ENCODE assay signal across 1 cellular context in genomic region chr10:120850911-120851865, GRCh38.
TF ChIP-seq lines count a peak whose summit lies in the region.

A gene with protein sequence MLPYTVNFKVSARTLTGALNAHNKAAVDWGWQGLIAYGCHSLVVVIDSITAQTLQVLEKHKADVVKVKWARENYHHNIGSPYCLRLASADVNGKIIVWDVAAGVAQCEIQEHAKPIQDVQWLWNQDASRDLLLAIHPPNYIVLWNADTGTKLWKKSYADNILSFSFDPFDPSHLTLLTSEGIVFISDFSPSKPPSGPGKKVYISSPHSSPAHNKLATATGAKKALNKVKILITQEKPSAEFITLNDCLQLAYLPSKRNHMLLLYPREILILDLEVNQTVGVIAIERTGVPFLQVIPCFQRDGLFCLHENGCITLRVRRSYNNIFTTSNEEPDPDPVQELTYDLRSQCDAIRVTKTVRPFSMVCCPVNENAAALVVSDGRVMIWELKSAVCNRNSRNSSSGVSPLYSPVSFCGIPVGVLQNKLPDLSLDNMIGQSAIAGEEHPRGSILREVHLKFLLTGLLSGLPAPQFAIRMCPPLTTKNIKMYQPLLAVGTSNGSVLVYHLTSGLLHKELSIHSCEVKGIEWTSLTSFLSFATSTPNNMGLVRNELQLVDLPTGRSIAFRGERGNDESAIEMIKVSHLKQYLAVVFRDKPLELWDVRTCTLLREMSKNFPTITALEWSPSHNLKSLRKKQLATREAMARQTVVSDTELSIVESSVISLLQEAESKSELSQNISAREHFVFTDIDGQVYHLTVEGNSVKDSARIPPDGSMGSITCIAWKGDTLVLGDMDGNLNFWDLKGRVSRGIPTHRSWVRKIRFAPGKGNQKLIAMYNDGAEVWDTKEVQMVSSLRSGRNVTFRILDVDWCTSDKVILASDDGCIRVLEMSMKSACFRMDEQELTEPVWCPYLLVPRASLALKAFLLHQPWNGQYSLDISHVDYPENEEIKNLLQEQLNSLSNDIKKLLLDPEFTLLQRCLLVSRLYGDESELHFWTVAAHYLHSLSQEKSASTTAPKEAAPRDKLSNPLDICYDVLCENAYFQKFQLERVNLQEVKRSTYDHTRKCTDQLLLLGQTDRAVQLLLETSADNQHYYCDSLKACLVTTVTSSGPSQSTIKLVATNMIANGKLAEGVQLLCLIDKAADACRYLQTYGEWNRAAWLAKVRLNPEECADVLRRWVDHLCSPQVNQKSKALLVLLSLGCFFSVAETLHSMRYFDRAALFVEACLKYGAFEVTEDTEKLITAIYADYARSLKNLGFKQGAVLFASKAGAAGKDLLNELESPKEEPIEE (plus strand): TSS chr10:120851362. CDS start chr10:120851421, 59 bp downstream.

TF ChIP-seq in K562, 482 proteins besides CTCF, POLR2A, EP300 and RAD21 (continued from another document and continues in another):
- peak; percentile 83 to 89; a peak in 2 of 4 replicates for TF ChIP-seq UBTF (IDR thresholded peaks at IDR 0.05; ENCODE audit: borderline replicate concordance in 1 of 2, low read depth in 2 of 2, low read length in 2 of 2)
- peak; percentile 60; the same call in 1 of the 2 replicates for TF ChIP-seq PML (IDR thresholded peaks at IDR 0.05; ENCODE audit: low read length)
- TF ChIP-seq TEAD4 (IDR thresholded peaks at IDR 0.05; ENCODE audit: low read length) = 0 out of 2 replicates have a peak, but pooled peaks have one; percentile 30
- no peak for TF ChIP-seq TEAD4 (CRISPR knock-in tag; IDR thresholded peaks at IDR 0.05; ENCODE audit: borderline replicate concordance)
- no peak for TF ChIP-seq ZNF707 (CRISPR knock-in tag; conservative IDR thresholded peaks at IDR 0.05)
- TF ChIP-seq RBM15 (IDR thresholded peaks at IDR 0.05; ENCODE audit: insufficient read depth, low read length) = no peak
- TF ChIP-seq NFIX (CRISPR knock-in tag; IDR thresholded peaks at IDR 0.05; ENCODE audit: low read depth) = no peak
- TF ChIP-seq JUN (IDR thresholded peaks at IDR 0.05; ENCODE audit: borderline replicate concordance, low read depth, low read length) = 0 out of 2 replicates have a peak, but pooled peaks have one; percentile 17
- TF ChIP-seq JUN (CRISPR knock-in tag; IDR thresholded peaks at IDR 0.05; ENCODE audit: borderline replicate concordance) = no peak
- peak; percentile 58 for TF ChIP-seq VEZF1 (CRISPR knock-in tag; IDR thresholded peaks at IDR 0.05)
- TF ChIP-seq TAF9B (IDR thresholded peaks at IDR 0.05; ENCODE audit: partially characterized antibody) = peak; percentile 78
- TF ChIP-seq NRF1 (conservative IDR thresholded peaks at IDR 0.05 in 1 of 2, IDR thresholded peaks at IDR 0.05 in 1 of 2) = peak; percentile 49 to 51
- TF ChIP-seq RNF2 (IDR thresholded peaks at IDR 0.05) = peak; percentile 59; the same call in 1 of the 2 replicates
- TF ChIP-seq, protein P1, sequence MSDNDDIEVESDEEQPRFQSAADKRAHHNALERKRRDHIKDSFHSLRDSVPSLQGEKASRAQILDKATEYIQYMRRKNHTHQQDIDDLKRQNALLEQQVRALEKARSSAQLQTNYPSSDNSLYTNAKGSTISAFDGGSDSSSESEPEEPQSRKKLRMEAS (CRISPR knock-in tag; IDR thresholded peaks at IDR 0.05) = no peak
- TF ChIP-seq CTBP1 (IDR thresholded peaks at IDR 0.05; ENCODE audit: borderline replicate concordance) = no peak; the same call in 1 of the 2 replicates
- no peak for TF ChIP-seq HLTF (IDR thresholded peaks at IDR 0.05)
- 0 out of 2 replicates have a peak, but pooled peaks have one; percentile 17 for TF ChIP-seq ARID3A (IDR thresholded peaks at IDR 0.05; ENCODE audit: borderline replicate concordance, low read depth, low read length)
- peak; percentile 64 for TF ChIP-seq EP400 (IDR thresholded peaks at IDR 0.05)
- peak; percentile 72 for TF ChIP-seq HMGN3 (IDR thresholded peaks at IDR 0.05; ENCODE audit: borderline replicate concordance, extremely low read depth, insufficient read length, low read depth, low read length)
- peak; percentile 97 for TF ChIP-seq ZEB2 (IDR thresholded peaks at IDR 0.05)
- peak; percentile 43 for TF ChIP-seq SOX6 (IDR thresholded peaks at IDR 0.05)
- TF ChIP-seq SUPT5H (IDR thresholded peaks at IDR 0.05) = peak; percentile 91
- TF ChIP-seq TFE3 (CRISPR knock-in tag; IDR thresholded peaks at IDR 0.05) = no peak
- no peak for TF ChIP-seq ZNF134 (CRISPR knock-in tag; conservative IDR thresholded peaks at IDR 0.05)
- no peak for TF ChIP-seq RBM17 (IDR thresholded peaks at IDR 0.05; ENCODE audit: borderline replicate concordance, low read depth, low read length)
- TF ChIP-seq, protein P2, sequence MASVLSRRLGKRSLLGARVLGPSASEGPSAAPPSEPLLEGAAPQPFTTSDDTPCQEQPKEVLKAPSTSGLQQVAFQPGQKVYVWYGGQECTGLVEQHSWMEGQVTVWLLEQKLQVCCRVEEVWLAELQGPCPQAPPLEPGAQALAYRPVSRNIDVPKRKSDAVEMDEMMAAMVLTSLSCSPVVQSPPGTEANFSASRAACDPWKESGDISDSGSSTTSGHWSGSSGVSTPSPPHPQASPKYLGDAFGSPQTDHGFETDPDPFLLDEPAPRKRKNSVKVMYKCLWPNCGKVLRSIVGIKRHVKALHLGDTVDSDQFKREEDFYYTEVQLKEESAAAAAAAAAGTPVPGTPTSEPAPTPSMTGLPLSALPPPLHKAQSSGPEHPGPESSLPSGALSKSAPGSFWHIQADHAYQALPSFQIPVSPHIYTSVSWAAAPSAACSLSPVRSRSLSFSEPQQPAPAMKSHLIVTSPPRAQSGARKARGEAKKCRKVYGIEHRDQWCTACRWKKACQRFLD (CRISPR knock-in tag; IDR thresholded peaks at IDR 0.05) = 0 out of 2 replicates have a peak, but pooled peaks have one; percentile 38
- TF ChIP-seq, protein P3, sequence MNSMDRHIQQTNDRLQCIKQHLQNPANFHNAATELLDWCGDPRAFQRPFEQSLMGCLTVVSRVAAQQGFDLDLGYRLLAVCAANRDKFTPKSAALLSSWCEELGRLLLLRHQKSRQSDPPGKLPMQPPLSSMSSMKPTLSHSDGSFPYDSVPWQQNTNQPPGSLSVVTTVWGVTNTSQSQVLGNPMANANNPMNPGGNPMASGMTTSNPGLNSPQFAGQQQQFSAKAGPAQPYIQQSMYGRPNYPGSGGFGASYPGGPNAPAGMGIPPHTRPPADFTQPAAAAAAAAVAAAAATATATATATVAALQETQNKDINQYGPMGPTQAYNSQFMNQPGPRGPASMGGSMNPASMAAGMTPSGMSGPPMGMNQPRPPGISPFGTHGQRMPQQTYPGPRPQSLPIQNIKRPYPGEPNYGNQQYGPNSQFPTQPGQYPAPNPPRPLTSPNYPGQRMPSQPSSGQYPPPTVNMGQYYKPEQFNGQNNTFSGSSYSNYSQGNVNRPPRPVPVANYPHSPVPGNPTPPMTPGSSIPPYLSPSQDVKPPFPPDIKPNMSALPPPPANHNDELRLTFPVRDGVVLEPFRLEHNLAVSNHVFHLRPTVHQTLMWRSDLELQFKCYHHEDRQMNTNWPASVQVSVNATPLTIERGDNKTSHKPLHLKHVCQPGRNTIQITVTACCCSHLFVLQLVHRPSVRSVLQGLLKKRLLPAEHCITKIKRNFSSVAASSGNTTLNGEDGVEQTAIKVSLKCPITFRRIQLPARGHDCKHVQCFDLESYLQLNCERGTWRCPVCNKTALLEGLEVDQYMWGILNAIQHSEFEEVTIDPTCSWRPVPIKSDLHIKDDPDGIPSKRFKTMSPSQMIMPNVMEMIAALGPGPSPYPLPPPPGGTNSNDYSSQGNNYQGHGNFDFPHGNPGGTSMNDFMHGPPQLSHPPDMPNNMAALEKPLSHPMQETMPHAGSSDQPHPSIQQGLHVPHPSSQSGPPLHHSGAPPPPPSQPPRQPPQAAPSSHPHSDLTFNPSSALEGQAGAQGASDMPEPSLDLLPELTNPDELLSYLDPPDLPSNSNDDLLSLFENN (IDR thresholded peaks at IDR 0.05; ENCODE audit: low read depth in 2 of 2, low read length in 2 of 2) = peak in 1 of 2 experiments; percentile 73; a peak in 2 of 4 replicates
- TF ChIP-seq, protein P4, sequence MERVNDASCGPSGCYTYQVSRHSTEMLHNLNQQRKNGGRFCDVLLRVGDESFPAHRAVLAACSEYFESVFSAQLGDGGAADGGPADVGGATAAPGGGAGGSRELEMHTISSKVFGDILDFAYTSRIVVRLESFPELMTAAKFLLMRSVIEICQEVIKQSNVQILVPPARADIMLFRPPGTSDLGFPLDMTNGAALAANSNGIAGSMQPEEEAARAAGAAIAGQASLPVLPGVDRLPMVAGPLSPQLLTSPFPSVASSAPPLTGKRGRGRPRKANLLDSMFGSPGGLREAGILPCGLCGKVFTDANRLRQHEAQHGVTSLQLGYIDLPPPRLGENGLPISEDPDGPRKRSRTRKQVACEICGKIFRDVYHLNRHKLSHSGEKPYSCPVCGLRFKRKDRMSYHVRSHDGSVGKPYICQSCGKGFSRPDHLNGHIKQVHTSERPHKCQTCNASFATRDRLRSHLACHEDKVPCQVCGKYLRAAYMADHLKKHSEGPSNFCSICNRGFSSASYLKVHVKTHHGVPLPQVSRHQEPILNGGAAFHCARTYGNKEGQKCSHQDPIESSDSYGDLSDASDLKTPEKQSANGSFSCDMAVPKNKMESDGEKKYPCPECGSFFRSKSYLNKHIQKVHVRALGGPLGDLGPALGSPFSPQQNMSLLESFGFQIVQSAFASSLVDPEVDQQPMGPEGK (CRISPR knock-in tag; IDR thresholded peaks at IDR 0.05; ENCODE audit: borderline replicate concordance) = no peak
- TF ChIP-seq SIX5 (IDR thresholded peaks at IDR 0.05; ENCODE audit: borderline replicate concordance in 1 of 2, insufficient read depth in 1 of 2, low read depth in 1 of 2, low read length in 2 of 2) = peak; percentile 49 to 50; a peak in 3 of 4 replicates
- TF ChIP-seq MAFG (tag; conservative IDR thresholded peaks at IDR 0.05) = no peak
- no peak for TF ChIP-seq ZNF507 (tag; conservative IDR thresholded peaks at IDR 0.05)
- no peak for TF ChIP-seq KAT7 (CRISPR knock-in tag; IDR thresholded peaks at IDR 0.05; ENCODE audit: borderline replicate concordance)
- peak in 1 of 2 experiments; percentile 22 for TF ChIP-seq E2F6 (IDR thresholded peaks at IDR 0.05; ENCODE audit: borderline replicate concordance in 1 of 2, extremely low read depth in 1 of 2, insufficient read depth in 1 of 2, insufficient read length in 1 of 2, low read depth in 1 of 2, low read length in 1 of 2, poor library complexity in 1 of 2, severe bottlenecking in 1 of 2)
